14 cellular contexts compared by ENCODE assay signal in the genomic region with DNA sequence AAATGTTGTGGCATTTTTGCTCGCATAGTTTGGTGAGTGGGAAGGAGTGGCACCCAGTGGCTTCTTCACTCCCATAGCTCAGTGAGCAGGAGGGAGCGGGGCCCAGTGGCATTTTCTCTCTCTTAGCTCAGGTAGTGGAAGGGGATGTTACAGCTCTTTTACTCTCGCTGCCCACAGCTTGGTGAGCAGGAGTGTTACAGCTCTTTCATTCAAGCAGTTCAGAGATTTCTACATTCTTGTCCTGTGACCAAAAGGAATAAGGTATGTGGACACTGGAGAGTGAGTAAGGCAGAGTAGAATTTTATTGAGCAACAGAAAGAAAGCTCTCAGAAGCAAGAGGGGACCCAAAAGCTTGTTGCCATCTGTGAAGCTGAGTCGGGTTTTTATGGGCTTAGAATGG.
"Had no signal": no experiment of that assay in that cellular context is flagged by ENCODE, and none has a peak within 500 bp of the region (broad histone marks: within the 10 kb centered on the region; RNA-seq: fewer than 3 reads in every experiment).

No MANE protein-coding gene starts in this region.

- H3K27ac ChIP-seq: colonic mucosa, gastroesophageal sphincter, neural progenitor cell, vagina had no signal

- H3K9me3 ChIP-seq: colonic mucosa, vagina had no signal

- H3K4me2 ChIP-seq: neural progenitor cell, smooth muscle cell had no signal

- H3K4me3 ChIP-seq: colonic mucosa, gastroesophageal sphincter, neural progenitor cell, smooth muscle cell, vagina had no signal

- H3K27me3 ChIP-seq: colonic mucosa, gastroesophageal sphincter, neural progenitor cell, vagina had no signal

- DNase-seq: activated CD4-positive, alpha-beta memory T cell treated with anti-CD3 and anti-CD28 coated beads for 36 hours; activated CD4-positive, alpha-beta T cell treated with anti-CD3 and anti-CD28 coated beads for 1 hour; activated gamma-delta T cell; activated naive CD8-positive, alpha-beta T cell treated with anti-CD3 and anti-CD28 coated beads for 36 hours; activated T-cell treated with anti-CD3 and anti-CD28 coated beads, Interleukin-2, amount 50 U/mL, for 48 hours; anterior cingulate cortex; colonic mucosa; effector CD4-positive, alpha-beta T cell; posterior cingulate gyrus; right cardiac atrium had no signal

- H3K4me1 ChIP-seq: colonic mucosa, gastroesophageal sphincter, neural progenitor cell, vagina had no signal

- ATAC-seq: gastroesophageal sphincter, right cardiac atrium had no signal

- H2AFZ ChIP-seq: neural progenitor cell had no signal

- H3K9ac ChIP-seq: neural progenitor cell had no signal

- H3K36me3 ChIP-seq: colonic mucosa, gastroesophageal sphincter, neural progenitor cell, vagina had no signal
